In the genomic region with DNA sequence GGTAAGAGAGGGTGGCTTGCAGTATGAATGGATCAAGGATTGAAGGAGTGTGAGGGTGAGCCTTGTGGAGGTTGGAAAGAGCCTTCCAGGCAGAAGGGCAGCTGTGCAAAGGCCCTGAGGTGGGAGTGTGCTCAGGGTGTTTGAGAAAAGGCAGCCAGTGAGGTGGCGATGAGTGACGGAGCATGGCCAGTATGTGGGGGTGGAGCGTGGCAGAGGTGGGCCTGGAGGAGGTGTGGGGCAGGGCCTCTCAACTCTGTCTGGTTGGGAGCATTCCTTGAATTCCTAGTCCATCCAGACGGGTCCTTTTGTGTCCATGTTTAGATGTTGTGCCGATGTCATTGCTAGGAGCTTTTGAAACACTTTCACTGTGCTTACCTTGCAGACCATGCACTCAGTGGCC, we compare ENCODE assay signal across 12 cellular contexts. TPM values are rescaled to one million over a fixed set of nuclear protein-coding genes. Genes with fewer than 3 reads are reported as not detected.
DNase-seq lines count a peak whose midpoint lies in the region; TF ChIP-seq lines count a peak whose summit lies in the region.
"Had no signal": no experiment of that assay in that cellular context is flagged by ENCODE, and none has a peak within 500 bp of the region (broad histone marks: within the 10 kb centered on the region; RNA-seq: fewer than 3 reads in every experiment).

No MANE protein-coding gene starts in this region.

- no peak overlapping the region for H3K4me3 Mint-ChIP-seq in brain

- DNase-seq in HAP-1 (ENCODE audit: low spot score in 2 of 2) = peak; percentile 36 to 62
- DNase-seq in kidney epithelial cell (ENCODE audit: low read depth) = peak; percentile 32
- DNase-seq in substantia nigra (lab: John Stamatoyannopoulos, UW) = no peak
- no peak for DNase-seq in NCI-H1105 treated with DMSO at 0.1 percent for 48 hours (lab: John Stamatoyannopoulos, UW)
- no peak for DNase-seq in 8988T
- no peak for DNase-seq in NCI-H345 (lab: John Stamatoyannopoulos, UW)
- DNase-seq: activated CD4-positive, alpha-beta T cell treated with anti-CD3 and anti-CD28 coated beads, Interleukin-2, amount 50 U/mL, for 48 hours; amygdala; DMS79 treated with DMSO at 0.1 percent for 48 hours; MM.1S; mucosa of descending colon had no signal

- peaks cover 0 to 2% (median 0%) of the 10 kb centered on the region in 5 experiments for H3K9me3 Mint-ChIP-seq in brain

- H3K36me3 Mint-ChIP-seq in brain = peaks cover 36% of the 10 kb centered on the region

- peaks cover 9% of the 10 kb centered on the region for H3K36me3 ChIP-seq in HAP-1 (replicated peaks)
- H3K36me3 ChIP-seq in kidney epithelial cell (ENCODE audit: control insufficient read depth, insufficient read depth, low read length) = no peaks in the 10 kb centered on the region

- H3K4me3 ChIP-seq in HAP-1 (no peak overlapping the region), kidney epithelial cell (ENCODE audit: low read depth, low read length) (no peak overlapping the region)
- H3K4me3 ChIP-seq: mucosa of descending colon had no signal

- H3K27me3 Mint-ChIP-seq in brain = peaks cover 3% of the 10 kb centered on the region

- peaks cover 3% of the 10 kb centered on the region; the same call in 1 of the 2 replicates for H3K4me1 ChIP-seq in HAP-1

- TF ChIP-seq CTCF in brain (conservative IDR thresholded peaks at IDR 0.05) = no peak
- TF ChIP-seq CTCF in kidney epithelial cell (IDR thresholded peaks at IDR 0.05; ENCODE audit: insufficient read depth, low read length, poor library complexity, severe bottlenecking) = no peak

- in situ Hi-C loops in HAP-1 (cut with MboI; ENCODE audit: low sequenced_read_pairs) = no loop called here

- H3K4me1 Mint-ChIP-seq in brain = peaks cover 83% of the 10 kb centered on the region

- H3K27me3 ChIP-seq in HAP-1 (ENCODE audit: low read depth) (no peaks in the 10 kb centered on the region), kidney epithelial cell (ENCODE audit: control insufficient read depth, insufficient read depth, low read length) (no peaks in the 10 kb centered on the region)

- peak overlapping the region; percentile 76 for H3K27ac ChIP-seq in substantia nigra (ENCODE audit: low read depth, low read length, poor library complexity, severe bottlenecking)

- peak overlapping the region; percentile 4 to 66 (median 33) for H3K27ac Mint-ChIP-seq in brain

- no peaks in the 10 kb centered on the region for H3K9me3 ChIP-seq in HAP-1
- H3K9me3 ChIP-seq: mucosa of descending colon had no signal

RNA-seq across cellular contexts. Expression of a gene that starts 51.3 kb away (rescaled TPM):
- 68.5 TPM for polyA plus RNA-seq in brain (ENCODE audit: insufficient read depth, low read depth, low replicate concordance)
- total RNA-seq in kidney epithelial cell = 13.7 and 18.8 TPM in 2 replicates

Comparison
In these comparisons a context has a peak if more than half of its experiments do, and no peak if none do; other contexts are left out.
1. DNase-seq: peak in HAP-1 (2 of 2) and kidney epithelial cell (single experiment); none in substantia nigra (0 of 49), NCI-H1105 treated with DMSO at 0.1 percent for 48 hours (single experiment), 8988T (single experiment) and NCI-H345 (single experiment).